Comparison of ENCODE assay signal across 12 cellular contexts in the genomic region with DNA sequence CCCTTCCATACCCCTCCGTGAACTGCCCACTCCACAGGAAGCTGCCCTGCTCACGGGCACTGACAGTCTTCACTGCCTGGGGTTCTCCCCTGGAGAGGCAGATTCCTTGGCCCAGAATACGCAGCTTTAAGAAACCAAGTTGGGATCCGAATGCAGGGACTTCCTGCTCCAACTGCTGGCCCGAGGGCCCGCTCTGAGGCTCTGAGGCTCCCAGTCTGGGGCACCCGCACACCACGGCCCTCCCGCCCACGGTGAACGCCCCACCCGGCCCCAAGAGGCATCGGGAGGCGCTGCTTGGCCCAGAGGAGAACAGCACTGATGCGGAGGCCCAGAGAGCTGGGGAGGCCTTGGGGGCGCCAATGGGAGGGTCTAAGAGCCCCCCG. TPM values are rescaled to one million over a fixed set of nuclear protein-coding genes. Genes with fewer than 3 reads are reported as not detected.
DNase-seq lines count a peak whose midpoint lies in the region; ATAC-seq and TF ChIP-seq lines count a peak whose summit lies in the region.
"Had no signal": no experiment of that assay in that cellular context is flagged by ENCODE, and none has a peak within 500 bp of the region (broad histone marks: within the 10 kb centered on the region; RNA-seq: fewer than 3 reads in every experiment).

No MANE protein-coding gene starts in this region.

- no peaks in the 10 kb centered on the region for H3K36me3 ChIP-seq in HUES64 (ENCODE audit: insufficient read depth, low read length)
- H3K36me3 ChIP-seq in esophagus (ENCODE audit: control insufficient read depth in 2 of 2, insufficient read depth in 2 of 2, low read length in 1 of 2) = no peaks in the 10 kb centered on the region
- no peaks in the 10 kb centered on the region for H3K36me3 ChIP-seq in mucosa of descending colon (ENCODE audit: low read depth)
- H3K36me3 ChIP-seq in thyroid gland = no peaks in the 10 kb centered on the region
- no peaks in the 10 kb centered on the region for H3K36me3 ChIP-seq in Karpas-422 (ENCODE audit: insufficient read depth, low read length)

- H2AFZ ChIP-seq in Karpas-422 (ENCODE audit: low read length) = no peak overlapping the region

- TF ChIP-seq CTCF in mucosa of descending colon (IDR thresholded peaks at IDR 0.05) (no peak), thyroid gland (IDR thresholded peaks at IDR 0.05) (no peak)

- intact Hi-C loops in mucosa of descending colon (cut with DNase I, micrococcal nuclease) = no loop called here
- intact Hi-C loops in thyroid gland (cut with DNase I) = no loop called here

- WGBS in HUES64 = 71% methylated on average over 17 of the region's 17 CpGs
- 31 to 35% methylated on average over 16 to 17 of the region's 17 CpGs for WGBS in esophagus, 2 donors
- 79 to 82% methylated on average over 6 to 8 of the region's 17 CpGs for WGBS in thyroid gland, 2 donors

- H3K9me2 ChIP-seq in Karpas-422 (replicated peaks; ENCODE audit: insufficient read depth, low read length) = no peaks in the 10 kb centered on the region

- H3K27me3 ChIP-seq in HUES64 (ENCODE audit: insufficient read depth, low read length) = peaks cover 10% of the 10 kb centered on the region; the same call in 1 of the 2 replicates
- H3K27me3 ChIP-seq in esophagus (ENCODE audit: control insufficient read depth in 1 of 2, insufficient read depth in 2 of 2, low read length in 2 of 2) = no peaks in the 10 kb centered on the region
- H3K27me3 ChIP-seq in thyroid gland = no peaks in the 10 kb centered on the region
- no peaks in the 10 kb centered on the region for H3K27me3 ChIP-seq in Karpas-422 (ENCODE audit: low read length)

- H3K9ac ChIP-seq in HUES64 (ENCODE audit: low read depth, low read length) = no peak overlapping the region
- no peak overlapping the region for H3K9ac ChIP-seq in Karpas-422 (ENCODE audit: low read length)

- H3K4me1 ChIP-seq in HUES64 (ENCODE audit: insufficient read depth, low read length) (peaks cover 13% of the 10 kb centered on the region), esophagus (ENCODE audit: control insufficient read depth in 2 of 2, insufficient read depth in 2 of 2, low read length in 1 of 2) (peaks cover 2 to 28% of the 10 kb centered on the region in 2 donors), mucosa of descending colon (ENCODE audit: low read depth) (no peaks in the 10 kb centered on the region), thyroid gland (peaks cover 11 to 56% of the 10 kb centered on the region in 2 donors), Karpas-422 (ENCODE audit: low read length) (no peaks in the 10 kb centered on the region)

- no peak overlapping the region for H3K4me2 ChIP-seq in Karpas-422 (ENCODE audit: low read depth, low read length, poor library complexity, severe bottlenecking)

- H3K79me2 ChIP-seq in Karpas-422 (ENCODE audit: low read length) = no peaks in the 10 kb centered on the region

- no peak overlapping the region for H3K4me3 ChIP-seq in HUES64 (ENCODE audit: low read length)
- no peak overlapping the region for H3K4me3 ChIP-seq in esophagus (ENCODE audit: low read depth in 1 of 2, low read length in 2 of 2)
- H3K4me3 ChIP-seq in mucosa of descending colon = no peak overlapping the region
- no peak overlapping the region for H3K4me3 ChIP-seq in thyroid gland (replicated peaks in 1 of 3)
- no peak overlapping the region for H3K4me3 ChIP-seq in Karpas-422 (ENCODE audit: low read length)

- TF ChIP-seq POLR2A in thyroid gland (IDR thresholded peaks at IDR 0.05) = no peak

- H3K27ac ChIP-seq in HUES64 (ENCODE audit: low read depth, low read length) (peak overlapping the region; percentile 55; the same call in 1 of the 2 replicates), esophagus (ENCODE audit: low read depth in 2 of 2, low read length in 1 of 2) (peak overlapping the region; percentile 59 to 80), thyroid gland (peak overlapping the region; percentile 31 to 62 (median 33)), Karpas-422 (ENCODE audit: low read length) (no peak overlapping the region)

- H4K20me1 ChIP-seq in Karpas-422 (ENCODE audit: insufficient read depth, low read depth, low read length) = peaks cover 10% of the 10 kb centered on the region; the same call in 1 of the 2 replicates

- ATAC-seq in mucosa of descending colon = no peak
- ATAC-seq: activated CD8-positive, alpha-beta T cell treated with anti-CD3 and anti-CD28 coated beads for 36 hours had no signal

- peak in 2 of 3 donors; percentile 7 to 43 for DNase-seq in mucosa of descending colon
- DNase-seq in thyroid gland = no peak
- no peak for DNase-seq in Karpas-422
- DNase-seq in T-helper 9 cell = no peak
- no peak for DNase-seq in stimulated activated CD4-positive, alpha-beta T cell treated with anti-CD3 and anti-CD28 coated beads, Interleukin-15, amount 100 ng/mL, for 24 hours
- no peak for DNase-seq in Ammon's horn (ENCODE audit: low spot score)
- DNase-seq: activated CD8-positive, alpha-beta T cell treated with anti-CD3 and anti-CD28 coated beads for 36 hours; DMS153; NCI-H1092; NCI-H82 had no signal

- H3K9me3 ChIP-seq in HUES64 (ENCODE audit: insufficient read depth, low read depth, low read length) (no peaks in the 10 kb centered on the region), esophagus (ENCODE audit: control insufficient read depth in 2 of 2, insufficient read depth in 1 of 2, low read depth in 1 of 2, low read length in 1 of 2) (no peaks in the 10 kb centered on the region), mucosa of descending colon (no peaks in the 10 kb centered on the region), thyroid gland (no peaks in the 10 kb centered on the region), Karpas-422 (ENCODE audit: low read length) (no peaks in the 10 kb centered on the region)

RNA-seq across cellular contexts. Expression of a gene that starts 42.3 kb away (rescaled TPM):
- 5.9 TPM for polyA plus RNA-seq in HUES64 (2013, experiment 1 of 2)
- 10.9 TPM for polyA plus RNA-seq in HUES64 (2013, experiment 2 of 2)
- 1 to 10 TPM; 2.4 to 3.2 TPM for polyA plus RNA-seq in esophagus
- total RNA-seq in mucosa of descending colon = 10 to 100 TPM in 2 of 3 donors, 1 to 10 TPM in 1; 7.6 to 27.6 (median 12.1) TPM
- total RNA-seq in thyroid gland = 10 to 100 TPM in 3 of 4 donors, 1 to 10 TPM in 1; 9.9 to 26.6 (median 18.1) TPM
- not detected in 2 replicates for total RNA-seq in Karpas-422 (2014; rRNA removed; shearing (Covaris generic); ENCODE audit: low replicate concordance)

Comparison
In these comparisons a context has a peak if more than half of its experiments do, and no peak if none do; other contexts are left out.
1. DNase-seq: peak in mucosa of descending colon (2 of 3); none in thyroid gland (0 of 2), Karpas-422 (single experiment), T-helper 9 cell (single experiment), stimulated activated CD4-positive, alpha-beta T cell treated with anti-CD3 and anti-CD28 coated beads, Interleukin-15, amount 100 ng/mL, for 24 hours (single experiment) and Ammon's horn (single experiment).